Comparison of ENCODE assay signal across 25 cellular contexts in genomic region chr9:135008416-135008815, GRCh38.
"Had no signal": no experiment of that assay in that cellular context is flagged by ENCODE, and none has a peak within 500 bp of the region (broad histone marks: within the 10 kb centered on the region; RNA-seq: fewer than 3 reads in every experiment).

No MANE protein-coding gene starts in this region.

- H3K27ac ChIP-seq: heart right ventricle, hepatocyte, left lung, ovary, right atrium auricular region, skin epidermis, suprapubic skin, thoracic aorta, tibial artery, uterus had no signal

- H3K9me3 Mint-ChIP-seq: memory B cell; naive thymus-derived CD4-positive, alpha-beta T cell; stimulated activated effector memory CD8-positive, alpha-beta T cell treated with anti-CD3 and anti-CD28 coated beads, Interleukin-12 subunit alpha, Interleukin-12 subunit beta, amount 100 ng/mL, for 72 hours; stimulated activated naive CD8-positive, alpha-beta T cell treated with anti-CD3 and anti-CD28 coated beads, Interleukin-15, Interleukin-2, amounts not matched to agents 100 ng/mL and 50 ng/mL, for 24 hours had no signal

- H3K27me3 Mint-ChIP-seq: memory B cell had no signal

- H3K9me3 ChIP-seq: heart right ventricle, left lung, mucosa of descending colon, ovary, right atrium auricular region, suprapubic skin, thoracic aorta, tibial artery, uterus had no signal

- H3K4me1 Mint-ChIP-seq: memory B cell; naive thymus-derived CD4-positive, alpha-beta T cell; nephron progenitor cell; stimulated activated effector memory CD8-positive, alpha-beta T cell treated with anti-CD3 and anti-CD28 coated beads, Interleukin-12 subunit alpha, Interleukin-12 subunit beta, amount 100 ng/mL, for 72 hours had no signal

- H3K4me1 ChIP-seq: heart right ventricle, left lung, right atrium auricular region, suprapubic skin, tibial artery, uterus had no signal

- H3K36me3 ChIP-seq: heart right ventricle, left lung, ovary, right atrium auricular region, suprapubic skin, thoracic aorta, tibial artery, uterus had no signal

- DNase-seq: glutamatergic neuron; heart right ventricle; islet precursor cell; kidney glomerular epithelial cell; left colon; midbrain; mucosa of descending colon; naive thymus-derived CD4-positive, alpha-beta T cell; nephron progenitor cell; ovary; stimulated activated CD4-positive, alpha-beta T cell treated with anti-CD3 and anti-CD28 coated beads, Interleukin-4, amount 100 ng/mL, for 24 hours; stimulated activated naive CD4-positive, alpha-beta T cell; tibial artery; trophoblast cell; uterus had no signal

- H3K4me3 ChIP-seq: heart right ventricle, hepatocyte, left lung, mucosa of descending colon, ovary, right atrium auricular region, skin epidermis, suprapubic skin, thoracic aorta, tibial artery, uterus had no signal

- H2AFZ ChIP-seq: hepatocyte had no signal

- H3K27me3 ChIP-seq: hepatocyte, left lung, ovary, right atrium auricular region, uterus had no signal

- H3K4me3 Mint-ChIP-seq: memory B cell; naive thymus-derived CD4-positive, alpha-beta T cell; nephron progenitor cell; stimulated activated effector memory CD8-positive, alpha-beta T cell treated with anti-CD3 and anti-CD28 coated beads, Interleukin-12 subunit alpha, Interleukin-12 subunit beta, amount 100 ng/mL, for 72 hours; stimulated activated naive CD8-positive, alpha-beta T cell treated with anti-CD3 and anti-CD28 coated beads, Interleukin-15, Interleukin-2, amounts not matched to agents 100 ng/mL and 50 ng/mL, for 24 hours had no signal

- H3K4me2 ChIP-seq: hepatocyte had no signal

- H3K36me3 Mint-ChIP-seq: memory B cell; naive thymus-derived CD4-positive, alpha-beta T cell; stimulated activated effector memory CD8-positive, alpha-beta T cell treated with anti-CD3 and anti-CD28 coated beads, Interleukin-12 subunit alpha, Interleukin-12 subunit beta, amount 100 ng/mL, for 72 hours had no signal

- H3K27ac Mint-ChIP-seq: memory B cell; nephron progenitor cell; progenitor cell of endocrine pancreas; stimulated activated effector memory CD8-positive, alpha-beta T cell treated with anti-CD3 and anti-CD28 coated beads, Interleukin-12 subunit alpha, Interleukin-12 subunit beta, amount 100 ng/mL, for 72 hours; stimulated activated naive CD8-positive, alpha-beta T cell treated with anti-CD3 and anti-CD28 coated beads, Interleukin-15, Interleukin-2, amounts not matched to agents 100 ng/mL and 50 ng/mL, for 24 hours had no signal

- H3K79me2 ChIP-seq: hepatocyte had no signal
